Comparison of ENCODE assay signal across 8 cellular contexts in the genomic region with DNA sequence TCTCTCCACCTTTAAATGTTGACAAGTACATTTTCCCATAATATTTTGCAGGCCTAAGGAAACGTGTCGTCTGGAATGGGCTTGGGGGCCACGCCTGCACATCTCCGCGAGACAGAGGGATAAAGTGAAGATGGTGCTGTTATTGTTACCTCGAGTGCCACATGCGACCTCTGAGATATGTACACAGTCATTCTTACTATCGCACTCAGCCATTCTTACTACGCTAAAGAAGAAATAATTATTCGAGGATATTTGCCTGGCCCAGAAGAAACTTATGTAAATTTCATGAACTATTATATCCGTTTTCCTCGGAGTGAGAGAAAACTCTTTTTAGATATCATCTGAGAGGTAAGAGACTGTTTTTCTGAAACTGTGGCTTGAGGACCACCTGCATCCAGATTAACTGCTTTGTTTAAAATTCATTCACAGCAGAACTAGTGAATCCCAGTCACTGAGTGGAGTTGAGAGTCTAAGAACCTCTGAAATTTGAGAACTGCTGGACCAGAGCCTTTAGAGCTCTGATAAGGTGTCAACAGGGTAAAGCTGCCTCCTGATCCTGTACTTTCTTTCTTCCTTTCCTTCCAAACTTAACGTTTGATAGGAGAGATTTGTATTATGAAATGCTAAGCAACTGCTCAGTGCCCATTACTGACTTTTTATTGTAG. TPM values are rescaled to one million over a fixed set of nuclear protein-coding genes. Genes with fewer than 3 reads are reported as not detected.
DNase-seq lines count a peak whose midpoint lies in the region; ATAC-seq and TF ChIP-seq lines count a peak whose summit lies in the region.

No MANE protein-coding gene starts in this region.

- no peak overlapping the region for H3K27ac ChIP-seq in adrenal gland

- no peaks in the 10 kb centered on the region for H3K36me3 ChIP-seq in adrenal gland (replicated peaks in 1 of 2)

- intact Hi-C loops in adrenal gland (cut with DNase I) = no loop called here

- peaks cover 31% of the 10 kb centered on the region for H3K36me3 Mint-ChIP-seq in activated CD8-positive, alpha-beta memory T cell treated with anti-CD3 and anti-CD28 coated beads, Interleukin-2, amount 10 ng/mL, durations not matched to agents 7 days and 5 days
- H3K36me3 Mint-ChIP-seq in stimulated activated memory B cell treated with anti-CD40 and anti-IgM and Interleukin-4, amounts not matched to agents 10 μg/mL and 1 μg/mL and 100 μg/mL, for 72 hours = no peaks in the 10 kb centered on the region

- no peaks in the 10 kb centered on the region for H3K9me3 Mint-ChIP-seq in activated CD8-positive, alpha-beta memory T cell treated with anti-CD3 and anti-CD28 coated beads, Interleukin-2, amount 10 ng/mL, durations not matched to agents 7 days and 5 days (ENCODE audit: low read depth)
- no peaks in the 10 kb centered on the region for H3K9me3 Mint-ChIP-seq in stimulated activated memory B cell treated with anti-CD40 and anti-IgM and Interleukin-4, amounts not matched to agents 10 μg/mL and 1 μg/mL and 100 μg/mL, for 72 hours

- peaks cover 1% of the 10 kb centered on the region for H3K27me3 Mint-ChIP-seq in activated CD8-positive, alpha-beta memory T cell treated with anti-CD3 and anti-CD28 coated beads, Interleukin-2, amount 10 ng/mL, durations not matched to agents 7 days and 5 days
- no peaks in the 10 kb centered on the region for H3K27me3 Mint-ChIP-seq in stimulated activated memory B cell treated with anti-CD40 and anti-IgM and Interleukin-4, amounts not matched to agents 10 μg/mL and 1 μg/mL and 100 μg/mL, for 72 hours

- H3K4me3 Mint-ChIP-seq in activated CD8-positive, alpha-beta memory T cell treated with anti-CD3 and anti-CD28 coated beads, Interleukin-2, amount 10 ng/mL, durations not matched to agents 7 days and 5 days = peak overlapping the region; percentile 90
- peak overlapping the region; percentile 98 for H3K4me3 Mint-ChIP-seq in stimulated activated memory B cell treated with anti-CD40 and anti-IgM and Interleukin-4, amounts not matched to agents 10 μg/mL and 1 μg/mL and 100 μg/mL, for 72 hours

- H3K4me1 Mint-ChIP-seq in activated CD8-positive, alpha-beta memory T cell treated with anti-CD3 and anti-CD28 coated beads, Interleukin-2, amount 10 ng/mL, durations not matched to agents 7 days and 5 days = peaks cover 36% of the 10 kb centered on the region
- H3K4me1 Mint-ChIP-seq in stimulated activated memory B cell treated with anti-CD40 and anti-IgM and Interleukin-4, amounts not matched to agents 10 μg/mL and 1 μg/mL and 100 μg/mL, for 72 hours = peaks cover 16% of the 10 kb centered on the region

- no peaks in the 10 kb centered on the region for H3K9me3 ChIP-seq in adrenal gland (replicated peaks in 1 of 3)

- H3K4me1 ChIP-seq in adrenal gland (replicated peaks in 1 of 2) = peaks cover 5 to 11% of the 10 kb centered on the region in 2 donors

- no peak for TF ChIP-seq CTCF in epithelial cell of esophagus (IDR thresholded peaks at IDR 0.05; ENCODE audit: insufficient read depth, low read depth, low read length, missing control alignments)
- TF ChIP-seq CTCF in adrenal gland (IDR thresholded peaks at IDR 0.05) = no peak

- no peak for DNase-seq in activated CD8-positive, alpha-beta memory T cell treated with anti-CD3 and anti-CD28 coated beads, Interleukin-2, amount 10 ng/mL, durations not matched to agents 7 days and 5 days
- DNase-seq in activated CD8-positive, alpha-beta memory T cell treated with anti-CD3 and anti-CD28 coated beads, Interleukin-2, amount 50 U/mL, for 48 hours = no peak
- DNase-seq in NCI-H460 (ENCODE audit: extremely low read depth, low read depth) = peak; percentile 36
- no peak for DNase-seq in epithelial cell of esophagus (ENCODE audit: low read depth)
- no peak for DNase-seq in adrenal gland
- no peak for DNase-seq in central memory CD4-positive, alpha-beta T cell

- peak overlapping the region; percentile 99 for H3K27ac Mint-ChIP-seq in activated CD8-positive, alpha-beta memory T cell treated with anti-CD3 and anti-CD28 coated beads, Interleukin-2, amount 10 ng/mL, durations not matched to agents 7 days and 5 days
- H3K27ac Mint-ChIP-seq in stimulated activated memory B cell treated with anti-CD40 and anti-IgM and Interleukin-4, amounts not matched to agents 10 μg/mL and 1 μg/mL and 100 μg/mL, for 72 hours = peak overlapping the region; percentile 99

- H3K4me3 ChIP-seq in epithelial cell of esophagus (ENCODE audit: low read length) = peak overlapping the region; percentile 84
- peak overlapping the region in 1 of 4 donors; percentile 65 for H3K4me3 ChIP-seq in adrenal gland

- CTCF ChIA-PET in activated CD8-positive, alpha-beta memory T cell treated with anti-CD3 and anti-CD28 coated beads, Interleukin-2, amount 10 ng/mL, durations not matched to agents 7 days and 5 days (lab: Charles Lee) = interaction anchor here (1.1 kb wide), 1 partner anchor 222 kb away, joined by 3 read pairs; no protein-coding TSS in a partner anchor

- ATAC-seq in activated CD8-positive, alpha-beta memory T cell treated with anti-CD3 and anti-CD28 coated beads, Interleukin-2, amount 10 ng/mL, durations not matched to agents 7 days and 5 days = no peak
- ATAC-seq in stimulated activated memory B cell treated with anti-CD40 and anti-IgM and Interleukin-4, amounts not matched to agents 10 μg/mL and 1 μg/mL and 100 μg/mL, for 72 hours = no peak
- no peak for ATAC-seq in GM18511 (IDR thresholded peaks at IDR 0.05; ENCODE audit: unreplicated experiment)

- no peaks in the 10 kb centered on the region for H3K27me3 ChIP-seq in adrenal gland

- TF ChIP-seq POLR2A in adrenal gland (IDR thresholded peaks at IDR 0.05) = no peak

- WGBS in adrenal gland, 4 donors = 6 to 10% (median 8%) methylated on average over 13 of the region's 13 CpGs

RNA-seq across cellular contexts. Expression of gene EXO1, which starts 0.8 kb away (rescaled TPM):
- total RNA-seq in activated CD8-positive, alpha-beta memory T cell treated with anti-CD3 and anti-CD28 coated beads, Interleukin-2, amount 10 ng/mL, durations not matched to agents 7 days and 5 days = 10 to 100 TPM; 46.3 to 51.6 TPM
- 123 and 144 TPM in 2 replicates for total RNA-seq in NCI-H460 (2014; rRNA removed; shearing (Covaris generic))
- polyA plus RNA-seq in NCI-H460 (2014; cell fraction: nucleus; rRNA removed) = 207 and 265 TPM in 2 replicates
- 1 to 10 TPM in 2 of 8 donors, under 1 TPM in 5, not detected in 1; 0.14 to 1.8 (median 0.87) TPM for total RNA-seq in adrenal gland
- 1 to 10 TPM in 1 of 3 donors, under 1 TPM in 1, not detected in 1; 0.13 to 2.0 TPM for polyA plus RNA-seq in adrenal gland

Comparison
In these comparisons a context has a peak if more than half of its experiments do, and no peak if none do; other contexts are left out.
1. RNA of gene EXO1, which starts 0.8 kb away (total RNA-seq): 123 to 144 TPM in NCI-H460 and 46.3 to 51.6 TPM in activated CD8-positive, alpha-beta memory T cell treated with anti-CD3 and anti-CD28 coated beads, Interleukin-2, amount 10 ng/mL, durations not matched to agents 7 days and 5 days; 0.14 to 1.8 TPM in adrenal gland; every median in the first group is over 10 times any median in the second.